In the genomic region with DNA sequence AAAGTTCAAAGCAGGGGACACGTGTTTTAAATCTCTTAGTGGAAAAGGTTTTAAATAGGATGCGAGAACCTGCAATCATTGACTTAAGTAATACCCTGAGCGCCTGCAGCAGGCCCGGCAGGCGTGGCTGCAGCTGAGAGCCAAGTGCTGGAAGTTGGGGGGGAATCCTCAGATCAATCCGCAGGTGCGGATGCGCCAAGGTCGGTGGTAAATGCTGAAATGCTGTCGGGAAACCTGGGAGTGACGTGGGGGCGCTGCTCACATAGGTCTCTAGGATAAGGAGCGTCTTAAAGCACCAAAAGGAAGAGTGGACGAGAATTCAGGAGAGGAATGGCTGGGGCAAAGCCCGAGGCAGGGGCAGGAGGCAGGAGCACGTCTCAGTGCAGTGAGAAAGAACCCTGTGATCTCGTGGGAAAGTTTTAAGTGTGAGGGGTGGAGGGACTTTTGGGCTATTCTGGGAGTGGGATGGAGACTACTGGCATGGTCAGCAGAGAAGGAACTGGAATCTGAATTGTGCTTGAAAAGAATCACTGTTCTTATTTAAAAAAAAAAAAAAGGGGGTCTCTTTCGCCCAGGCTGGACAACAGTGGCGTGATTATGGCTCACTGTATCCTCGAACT, we compare ENCODE assay signal across 8 cellular contexts. TPM values are rescaled to one million over a fixed set of nuclear protein-coding genes. Genes with fewer than 3 reads are reported as not detected.
DNase-seq lines count a peak whose midpoint lies in the region; ATAC-seq and TF ChIP-seq lines count a peak whose summit lies in the region.

No MANE protein-coding gene starts in this region.

- H3K27ac ChIP-seq in stomach, result peak overlapping the region; percentile 68 to 91 (median 86)

- peak overlapping the region; percentile 93 for H3K4me3 Mint-ChIP-seq in T-helper 17 cell

- WGBS in stomach, 5 donors, result 9 to 10% (median 9%) methylated on average over 20 of the region's 20 CpGs

- H3K27ac Mint-ChIP-seq in T-helper 17 cell, result peak overlapping the region; percentile 98

- no peaks in the 10 kb centered on the region for H3K27me3 ChIP-seq in stomach

- no peak for TF ChIP-seq EP300 in stomach (IDR thresholded peaks at IDR 0.05)

- H3K9me3 ChIP-seq in T-helper 17 cell (ENCODE audit: control insufficient read depth, low read length, poor library complexity, severe bottlenecking), result no peaks in the 10 kb centered on the region
- no peaks in the 10 kb centered on the region for H3K9me3 ChIP-seq in mucosa of descending colon
- H3K9me3 ChIP-seq in stomach, result no peaks in the 10 kb centered on the region

- H3K36me3 ChIP-seq in mucosa of descending colon (ENCODE audit: low read depth) (peaks cover 4% of the 10 kb centered on the region), stomach (no peaks in the 10 kb centered on the region)

- H3K4me3 ChIP-seq in mucosa of descending colon, result peak overlapping the region; percentile 20
- H3K4me3 ChIP-seq in stomach, result peak overlapping the region; percentile 56 to 94 (median 91)

- H3K4me1 ChIP-seq in mucosa of descending colon (ENCODE audit: low read depth) (peaks cover 21% of the 10 kb centered on the region), stomach (peaks cover 22 to 53% (median 34%) of the 10 kb centered on the region in 4 donors)

- no peaks in the 10 kb centered on the region for H3K36me3 Mint-ChIP-seq in T-helper 17 cell (ENCODE audit: low read depth)

- TF ChIP-seq CTCF in GM12874 (IDR thresholded peaks at IDR 0.05; ENCODE audit: insufficient read depth, low read depth, low read length) (peak; percentile 10; the same call in 1 of the 2 replicates), mucosa of descending colon (IDR thresholded peaks at IDR 0.05) (no peak), stomach (IDR thresholded peaks at IDR 0.05) (no peak)

- no peaks in the 10 kb centered on the region for H3K27me3 Mint-ChIP-seq in T-helper 17 cell

- TF ChIP-seq POLR2A in stomach (IDR thresholded peaks at IDR 0.05), result no peak

- peaks cover 39% of the 10 kb centered on the region for H3K4me1 Mint-ChIP-seq in T-helper 17 cell

- intact Hi-C loops in mucosa of descending colon (cut with DNase I, micrococcal nuclease), result no loop called here
- intact Hi-C loops in stomach (cut with DNase I; ENCODE audit: low total_unique reads), result loop anchor here (5.0 kb wide), 1 partner anchor 44 kb away; a partner anchor contains a TSS

- ATAC-seq in T-helper 17 cell (no peak), mucosa of descending colon (peak; percentile 25), GM21367 (IDR thresholded peaks at IDR 0.05; ENCODE audit: unreplicated experiment) (no peak)

- DNase-seq in LoVo (ENCODE audit: low spot score) (peak; percentile 65), T-helper 17 cell (peak in 1 of 3 donors; percentile 28), mucosa of descending colon (peak; percentile 78 to 79 (median 78)), stomach (peak; percentile 29), medulla oblongata (ENCODE audit: extremely low spot score) (no peak)
- DNase-seq in effector CD4-positive, alpha-beta T cell, result peak; percentile 22

RNA-seq across cellular contexts. Expression of a gene that starts 0.9 kb away (rescaled TPM):
- 10 to 100 TPM; 16.1 to 18.4 TPM for total RNA-seq in T-helper 17 cell
- total RNA-seq in mucosa of descending colon, result 1 to 10 TPM; 4.3 to 8.7 (median 5.6) TPM
- total RNA-seq in stomach, result 10 to 100 TPM in 2 of 5 donors, 1 to 10 TPM in 3; 2.9 to 12.3 (median 4.5) TPM
- polyA plus RNA-seq in stomach, result 1 to 10 TPM; 4.7 to 9.4 (median 8.0) TPM

RNA-seq across cellular contexts. Expression of a gene that starts 36.2 kb away (rescaled TPM):
- total RNA-seq in T-helper 17 cell (1 to 10 TPM; 1.6 to 4.4 TPM), mucosa of descending colon (1 to 10 TPM; 6.0 to 8.4 (median 6.9) TPM), stomach (1 to 10 TPM in 4 of 5 donors, not detected in 1; 3.5 to 8.7 (median 6.7) TPM)
- polyA plus RNA-seq in stomach, result 10 to 100 TPM in 1 of 3 donors, 1 to 10 TPM in 2; 3.7 to 13.9 (median 4.2) TPM

RNA-seq across cellular contexts. Expression of a gene that starts 43.5 kb away (rescaled TPM):
- total RNA-seq in T-helper 17 cell (10 to 100 TPM; 43.4 to 47.1 TPM), mucosa of descending colon (1 to 10 TPM; 1.7 to 4.0 (median 3.1) TPM), stomach (10 to 100 TPM in 1 of 5 donors, 1 to 10 TPM in 3, under 1 TPM in 1; under 0.01 to 11.1 (median 1.7) TPM)
- polyA plus RNA-seq in stomach, result under 1 TPM; 0.38 to 0.81 (median 0.76) TPM

RNA-seq across cellular contexts. Expression of a gene that starts 43.6 kb away (rescaled TPM):
- not detected for total RNA-seq in T-helper 17 cell
- total RNA-seq in mucosa of descending colon, result 100 to 1,000 TPM in 1 of 3 donors, 10 to 100 TPM in 1, 1 to 10 TPM in 1; 4.6 to 145 (median 20.3) TPM
- total RNA-seq in stomach, result 100 to 1,000 TPM in 1 of 5 donors, 10 to 100 TPM in 4; 11.0 to 117 (median 15.1) TPM
- 10 to 100 TPM in 1 of 3 donors, 1 to 10 TPM in 2; 1.5 to 46.3 (median 2.1) TPM for polyA plus RNA-seq in stomach
